1 cellular context compared by ENCODE assay signal in the genomic region with DNA sequence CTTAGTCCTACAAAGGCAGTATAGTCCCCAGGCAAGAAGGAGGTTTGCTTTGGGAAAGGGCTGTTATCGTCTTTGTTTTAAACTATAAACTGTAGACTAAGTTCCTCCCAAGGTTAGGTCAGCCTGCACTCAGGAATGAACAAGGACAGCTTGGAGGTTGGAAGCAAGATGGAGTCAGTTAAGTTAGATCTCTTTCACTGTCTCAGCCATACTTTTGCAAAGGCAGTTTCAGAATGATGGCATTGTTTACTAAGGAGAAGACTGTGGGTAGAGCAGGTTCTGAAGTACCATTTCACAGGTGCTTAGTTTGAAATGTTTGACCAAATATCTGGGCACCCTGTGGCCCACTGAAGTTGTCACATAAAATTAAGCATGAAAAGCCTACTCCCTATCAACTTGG.
TF ChIP-seq lines count a peak whose summit lies in the region.

No MANE protein-coding gene starts in this region.

TF ChIP-seq in K562, 482 proteins besides CTCF, POLR2A, EP300 and RAD21 (continues in another document):
- TF ChIP-seq TSC22D4 (tag; IDR thresholded peaks at IDR 0.05) (no peak), ZSCAN29 (IDR thresholded peaks at IDR 0.05) (no peak), ELF4 (CRISPR knock-in tag; IDR thresholded peaks at IDR 0.05) (no peak), SMARCC2 (IDR thresholded peaks at IDR 0.05; ENCODE audit: low read depth) (no peak), NR4A1 (CRISPR knock-in tag; IDR thresholded peaks at IDR 0.05) (no peak), NR4A1 (tag; IDR thresholded peaks at IDR 0.05) (peak; percentile 92), FOXJ2 (tag; IDR thresholded peaks at IDR 0.05) (no peak), OTX1 (CRISPR knock-in tag; IDR thresholded peaks at IDR 0.05) (no peak), ARID4B (CRISPR knock-in tag; IDR thresholded peaks at IDR 0.05) (no peak), ZBTB43 (CRISPR knock-in tag; IDR thresholded peaks at IDR 0.05) (no peak), TCFL5 (CRISPR knock-in tag; conservative IDR thresholded peaks at IDR 0.05) (0 out of 2 replicates have a peak, but pooled peaks have one; percentile 14), ZNF589 (CRISPR knock-in tag; IDR thresholded peaks at IDR 0.05; ENCODE audit: low read depth) (no peak), ZNF830 (CRISPR knock-in tag; IDR thresholded peaks at IDR 0.05) (no peak), TEAD2 (tag; IDR thresholded peaks at IDR 0.05) (0 out of 2 replicates have a peak, but pooled peaks have one; percentile 14), ZNF699 (CRISPR knock-in tag; IDR thresholded peaks at IDR 0.05; ENCODE audit: insufficient replicate concordance) (no peak), HIVEP1 (CRISPR knock-in tag; IDR thresholded peaks at IDR 0.05) (0 out of 2 replicates have a peak, but pooled peaks have one; percentile 31), RHOXF2B (CRISPR knock-in tag; conservative IDR thresholded peaks at IDR 0.05) (no peak), POLR2AphosphoS5 (IDR thresholded peaks at IDR 0.05; ENCODE audit: control insufficient read depth, insufficient read depth, low read depth, low read length) (no peak), ZNF696 (CRISPR knock-in tag; conservative IDR thresholded peaks at IDR 0.05) (no peak), POLR2B (IDR thresholded peaks at IDR 0.05; ENCODE audit: low read depth, partially characterized antibody) (no peak), RFX1 (IDR thresholded peaks at IDR 0.05) (no peak), ZBTB9 (CRISPR knock-in tag; IDR thresholded peaks at IDR 0.05) (peak; percentile 87; the same call in 1 of the 2 replicates), ZNF592 (IDR thresholded peaks at IDR 0.05) (peak; percentile 89), SRF (CRISPR knock-in tag; IDR thresholded peaks at IDR 0.05) (no peak), MCM7 (IDR thresholded peaks at IDR 0.05) (no peak), NFRKB (IDR thresholded peaks at IDR 0.05; ENCODE audit: low read depth) (no peak), ZNF184 (CRISPR knock-in tag; IDR thresholded peaks at IDR 0.05) (no peak), ARNT (IDR thresholded peaks at IDR 0.05) (no peak), ZHX1 (conservative IDR thresholded peaks at IDR 0.05; ENCODE audit: low read length) (no peak), NFE2 (IDR thresholded peaks at IDR 0.05; ENCODE audit: low read depth) (no peak), HMG20B (CRISPR knock-in tag; IDR thresholded peaks at IDR 0.05) (no peak)
- TF ChIP-seq, protein P1, sequence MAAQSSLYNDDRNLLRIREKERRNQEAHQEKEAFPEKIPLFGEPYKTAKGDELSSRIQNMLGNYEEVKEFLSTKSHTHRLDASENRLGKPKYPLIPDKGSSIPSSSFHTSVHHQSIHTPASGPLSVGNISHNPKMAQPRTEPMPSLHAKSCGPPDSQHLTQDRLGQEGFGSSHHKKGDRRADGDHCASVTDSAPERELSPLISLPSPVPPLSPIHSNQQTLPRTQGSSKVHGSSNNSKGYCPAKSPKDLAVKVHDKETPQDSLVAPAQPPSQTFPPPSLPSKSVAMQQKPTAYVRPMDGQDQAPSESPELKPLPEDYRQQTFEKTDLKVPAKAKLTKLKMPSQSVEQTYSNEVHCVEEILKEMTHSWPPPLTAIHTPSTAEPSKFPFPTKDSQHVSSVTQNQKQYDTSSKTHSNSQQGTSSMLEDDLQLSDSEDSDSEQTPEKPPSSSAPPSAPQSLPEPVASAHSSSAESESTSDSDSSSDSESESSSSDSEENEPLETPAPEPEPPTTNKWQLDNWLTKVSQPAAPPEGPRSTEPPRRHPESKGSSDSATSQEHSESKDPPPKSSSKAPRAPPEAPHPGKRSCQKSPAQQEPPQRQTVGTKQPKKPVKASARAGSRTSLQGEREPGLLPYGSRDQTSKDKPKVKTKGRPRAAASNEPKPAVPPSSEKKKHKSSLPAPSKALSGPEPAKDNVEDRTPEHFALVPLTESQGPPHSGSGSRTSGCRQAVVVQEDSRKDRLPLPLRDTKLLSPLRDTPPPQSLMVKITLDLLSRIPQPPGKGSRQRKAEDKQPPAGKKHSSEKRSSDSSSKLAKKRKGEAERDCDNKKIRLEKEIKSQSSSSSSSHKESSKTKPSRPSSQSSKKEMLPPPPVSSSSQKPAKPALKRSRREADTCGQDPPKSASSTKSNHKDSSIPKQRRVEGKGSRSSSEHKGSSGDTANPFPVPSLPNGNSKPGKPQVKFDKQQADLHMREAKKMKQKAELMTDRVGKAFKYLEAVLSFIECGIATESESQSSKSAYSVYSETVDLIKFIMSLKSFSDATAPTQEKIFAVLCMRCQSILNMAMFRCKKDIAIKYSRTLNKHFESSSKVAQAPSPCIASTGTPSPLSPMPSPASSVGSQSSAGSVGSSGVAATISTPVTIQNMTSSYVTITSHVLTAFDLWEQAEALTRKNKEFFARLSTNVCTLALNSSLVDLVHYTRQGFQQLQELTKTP (IDR thresholded peaks at IDR 0.05; ENCODE audit: low read depth in 1 of 2, partially characterized antibody in 2 of 2): no peak
- TF ChIP-seq, protein P2, sequence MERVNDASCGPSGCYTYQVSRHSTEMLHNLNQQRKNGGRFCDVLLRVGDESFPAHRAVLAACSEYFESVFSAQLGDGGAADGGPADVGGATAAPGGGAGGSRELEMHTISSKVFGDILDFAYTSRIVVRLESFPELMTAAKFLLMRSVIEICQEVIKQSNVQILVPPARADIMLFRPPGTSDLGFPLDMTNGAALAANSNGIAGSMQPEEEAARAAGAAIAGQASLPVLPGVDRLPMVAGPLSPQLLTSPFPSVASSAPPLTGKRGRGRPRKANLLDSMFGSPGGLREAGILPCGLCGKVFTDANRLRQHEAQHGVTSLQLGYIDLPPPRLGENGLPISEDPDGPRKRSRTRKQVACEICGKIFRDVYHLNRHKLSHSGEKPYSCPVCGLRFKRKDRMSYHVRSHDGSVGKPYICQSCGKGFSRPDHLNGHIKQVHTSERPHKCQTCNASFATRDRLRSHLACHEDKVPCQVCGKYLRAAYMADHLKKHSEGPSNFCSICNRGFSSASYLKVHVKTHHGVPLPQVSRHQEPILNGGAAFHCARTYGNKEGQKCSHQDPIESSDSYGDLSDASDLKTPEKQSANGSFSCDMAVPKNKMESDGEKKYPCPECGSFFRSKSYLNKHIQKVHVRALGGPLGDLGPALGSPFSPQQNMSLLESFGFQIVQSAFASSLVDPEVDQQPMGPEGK (CRISPR knock-in tag; IDR thresholded peaks at IDR 0.05; ENCODE audit: borderline replicate concordance): no peak
